8 cellular contexts compared by ENCODE assay signal in the genomic region with DNA sequence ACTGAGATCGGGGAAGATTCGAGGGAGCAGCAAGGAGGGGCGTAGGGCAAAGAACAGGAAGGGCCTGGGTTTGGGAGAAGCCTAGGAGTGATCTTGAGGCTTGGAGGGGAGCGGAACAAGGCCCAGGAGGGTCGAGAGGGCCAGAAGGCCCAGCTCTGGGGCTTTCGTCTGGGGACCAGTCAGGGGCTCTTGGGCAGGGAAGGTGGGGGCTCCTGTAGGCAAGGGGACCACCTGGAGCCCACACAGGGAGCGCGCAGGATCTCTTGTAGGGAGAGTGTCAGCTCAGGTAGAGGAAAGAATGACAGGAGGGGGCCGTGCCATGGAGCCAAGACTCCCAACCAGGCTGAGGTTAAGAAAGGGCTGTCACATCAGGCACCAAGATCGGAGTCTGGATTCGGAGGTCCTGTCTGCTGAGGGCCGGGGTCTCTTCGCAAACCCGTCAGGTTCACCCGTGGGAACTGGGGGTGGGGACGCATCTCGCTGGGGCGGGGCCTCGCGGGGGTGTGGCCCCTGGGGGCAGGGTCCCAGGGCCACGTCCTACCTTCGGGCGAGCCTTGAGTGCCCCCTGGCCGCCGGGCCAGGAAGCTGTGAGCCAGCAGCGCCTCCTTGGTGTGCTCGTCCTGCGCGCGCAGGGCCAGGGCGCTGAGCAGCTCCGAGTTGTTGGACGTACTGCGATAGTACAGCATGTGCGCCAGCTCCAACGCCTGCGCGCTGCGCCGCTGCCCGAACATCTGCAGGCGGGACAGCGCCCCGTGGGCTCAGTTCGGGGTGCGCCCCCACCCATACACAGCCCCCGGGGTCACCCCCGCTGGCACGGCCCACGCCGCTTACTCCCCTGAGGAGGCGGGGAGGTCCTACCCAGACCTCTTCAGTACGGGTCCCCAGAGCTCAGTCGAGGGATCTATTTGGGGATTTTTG. TPM values are rescaled to one million over a fixed set of nuclear protein-coding genes. Genes with fewer than 3 reads are reported as not detected.
DNase-seq lines count a peak whose midpoint lies in the region; ATAC-seq and TF ChIP-seq lines count a peak whose summit lies in the region.

No MANE protein-coding gene starts in this region.

- WGBS in mesendoderm (ENCODE audit: extremely low coverage, insufficient coverage, low lambda C conversion rate) = no CpG with 5 or more reads among the region's 54 CpGs

- H3K36me3 ChIP-seq in BE2C = no peaks in the 10 kb centered on the region
- peaks cover 8% of the 10 kb centered on the region for H3K36me3 ChIP-seq in effector memory CD4-positive, alpha-beta T cell (ENCODE audit: control insufficient read depth, insufficient read depth, low read length)
- no peaks in the 10 kb centered on the region for H3K36me3 ChIP-seq in mesendoderm (ENCODE audit: control insufficient read depth, insufficient read depth, low read length)

- ATAC-seq in HG03469 (IDR thresholded peaks at IDR 0.05; ENCODE audit: unreplicated experiment) = peak; percentile 36

- no peak overlapping the region for H4K5ac ChIP-seq in mesendoderm (ENCODE audit: low read length)

- TF ChIP-seq CTCF in BE2C (IDR thresholded peaks at IDR 0.05; ENCODE audit: low read depth, low read length) = peak; percentile 68

- no peak overlapping the region for H4K8ac ChIP-seq in mesendoderm (ENCODE audit: low read depth, low read length)

- H3K79me2 ChIP-seq in mesendoderm (ENCODE audit: control insufficient read depth, insufficient read depth, low read length) = no peaks in the 10 kb centered on the region

- no peak overlapping the region for H3K18ac ChIP-seq in mesendoderm (ENCODE audit: low read length)

- H3K4me3 ChIP-seq in BE2C (ENCODE audit: low read depth, low read length) (peak overlapping the region; percentile 65), mesendoderm (ENCODE audit: low read length) (no peak overlapping the region)
- peak overlapping the region; percentile 67 for H3K4me3 ChIP-seq in effector memory CD4-positive, alpha-beta T cell (ENCODE audit: insufficient read depth, low read depth, low read length, poor library complexity, severe bottlenecking)

- H3K4me1 ChIP-seq in BE2C (peaks cover 14% of the 10 kb centered on the region; the same call in 1 of the 2 replicates), mesendoderm (ENCODE audit: control insufficient read depth, low read depth, low read length) (peaks cover 4% of the 10 kb centered on the region)
- H3K4me1 ChIP-seq in effector memory CD4-positive, alpha-beta T cell (ENCODE audit: control insufficient read depth, insufficient read depth, low read length, poor library complexity, severe bottlenecking) = peaks cover 47% of the 10 kb centered on the region

- no peak overlapping the region for H2BK120ac ChIP-seq in mesendoderm (ENCODE audit: low read depth, low read length)

- H3K27ac ChIP-seq in effector memory CD4-positive, alpha-beta T cell (ENCODE audit: insufficient read depth, low read length, poor library complexity, severe bottlenecking) = peak overlapping the region; percentile 92
- H3K27ac ChIP-seq in mesendoderm (ENCODE audit: low read depth, low read length) = no peak overlapping the region

- no peak overlapping the region for H3K23ac ChIP-seq in mesendoderm (ENCODE audit: low read length)

- H3K4me2 ChIP-seq in mesendoderm (ENCODE audit: low read length) = peak overlapping the region; percentile 81

- no peak overlapping the region for H2BK5ac ChIP-seq in mesendoderm (ENCODE audit: low read length)

- H2BK15ac ChIP-seq in mesendoderm (replicated peaks; ENCODE audit: low read depth) = no peak overlapping the region

- no peaks in the 10 kb centered on the region for H3K79me1 ChIP-seq in mesendoderm (ENCODE audit: low read length)

- peak overlapping the region; percentile 97 for H3K56ac ChIP-seq in mesendoderm (ENCODE audit: low read length)

- DNase-seq in BE2C (peak; percentile 96), GM19238 (ENCODE audit: insufficient read length, low spot score) (peak; percentile 94), NCI-H748 treated with DMSO at 0.1 percent for 48 hours (lab: John Stamatoyannopoulos, UW) (peak; percentile 77), mesendoderm (peak; percentile 95)
- peak; percentile 83 to 91 for DNase-seq in activated CD8-positive, alpha-beta memory T cell treated with anti-CD3 and anti-CD28 coated beads for 1 hour (ENCODE audit: extremely low read depth in 1 of 2, low read depth in 1 of 2)
- peak; percentile 85 to 89 (median 86) for DNase-seq in effector memory CD4-positive, alpha-beta T cell
- peak; percentile 78 for DNase-seq in stimulated activated CD8-positive, alpha-beta memory T cell treated with anti-CD3 and anti-CD28 coated beads, Interleukin-12 subunit alpha, Interleukin-12 subunit beta, amount 100 ng/mL, for 24 hours (ENCODE audit: extremely low read depth)

- H3K9me3 ChIP-seq in BE2C = no peaks in the 10 kb centered on the region
- H3K9me3 ChIP-seq in effector memory CD4-positive, alpha-beta T cell (ENCODE audit: control insufficient read depth, low read length) = no peaks in the 10 kb centered on the region

- no peak overlapping the region for H2AK5ac ChIP-seq in mesendoderm (ENCODE audit: low read length)

- peak overlapping the region; percentile 85 for H3K9ac ChIP-seq in mesendoderm (ENCODE audit: low read length)

- no peak overlapping the region for H3K4ac ChIP-seq in mesendoderm (ENCODE audit: low read depth, low read length)

- H3K27me3 ChIP-seq in BE2C = no peaks in the 10 kb centered on the region
- no peaks in the 10 kb centered on the region for H3K27me3 ChIP-seq in effector memory CD4-positive, alpha-beta T cell (replicated peaks; ENCODE audit: control insufficient read depth, insufficient read depth, low read length, poor library complexity, severe bottlenecking)
- H3K27me3 ChIP-seq in mesendoderm (ENCODE audit: insufficient read depth, low read length, poor library complexity) = no peaks in the 10 kb centered on the region

RNA-seq across cellular contexts. Expression of a gene that starts 8.4 kb away (rescaled TPM):
- 32.6 TPM for polyA plus RNA-seq in BE2C (2012; ENCODE audit: insufficient read depth, insufficient read length, low read depth)
- polyA plus RNA-seq in mesendoderm (2013, experiment 1 of 2) = 19.6 TPM
- 22.3 TPM for polyA plus RNA-seq in mesendoderm (2013, experiment 2 of 2)

RNA-seq across cellular contexts. Expression of a gene that starts 30.0 kb away (rescaled TPM):
- polyA plus RNA-seq in BE2C (2012; ENCODE audit: insufficient read depth, insufficient read length, low read depth) = 3.1 TPM
- 4.8 TPM for polyA plus RNA-seq in mesendoderm (2013, experiment 1 of 2)
- 4.9 TPM for polyA plus RNA-seq in mesendoderm (2013, experiment 2 of 2)

RNA-seq across cellular contexts. Expression of a gene that starts 30.4 kb away (rescaled TPM):
- polyA plus RNA-seq in BE2C (2012; ENCODE audit: insufficient read depth, insufficient read length, low read depth) = 1.7 TPM
- polyA plus RNA-seq in mesendoderm (2013, experiment 1 of 2) = 0.13 TPM
- 0.14 TPM for polyA plus RNA-seq in mesendoderm (2013, experiment 2 of 2)

RNA-seq across cellular contexts. Expression of a gene that starts 57.6 kb away (rescaled TPM):
- polyA plus RNA-seq in BE2C (2012; ENCODE audit: insufficient read depth, insufficient read length, low read depth) = 63.3 TPM
- polyA plus RNA-seq in mesendoderm (2013, experiment 1 of 2) = 243 TPM
- 238 TPM for polyA plus RNA-seq in mesendoderm (2013, experiment 2 of 2)

RNA-seq across cellular contexts. Expression of a gene that starts 59.7 kb away (rescaled TPM):
- polyA plus RNA-seq in BE2C (2012; ENCODE audit: insufficient read depth, insufficient read length, low read depth) = 0.31 TPM
- 2.2 TPM for polyA plus RNA-seq in mesendoderm (2013, experiment 1 of 2)
- polyA plus RNA-seq in mesendoderm (2013, experiment 2 of 2) = 2.1 TPM
